36 cellular contexts compared by ENCODE assay signal in the genomic region with DNA sequence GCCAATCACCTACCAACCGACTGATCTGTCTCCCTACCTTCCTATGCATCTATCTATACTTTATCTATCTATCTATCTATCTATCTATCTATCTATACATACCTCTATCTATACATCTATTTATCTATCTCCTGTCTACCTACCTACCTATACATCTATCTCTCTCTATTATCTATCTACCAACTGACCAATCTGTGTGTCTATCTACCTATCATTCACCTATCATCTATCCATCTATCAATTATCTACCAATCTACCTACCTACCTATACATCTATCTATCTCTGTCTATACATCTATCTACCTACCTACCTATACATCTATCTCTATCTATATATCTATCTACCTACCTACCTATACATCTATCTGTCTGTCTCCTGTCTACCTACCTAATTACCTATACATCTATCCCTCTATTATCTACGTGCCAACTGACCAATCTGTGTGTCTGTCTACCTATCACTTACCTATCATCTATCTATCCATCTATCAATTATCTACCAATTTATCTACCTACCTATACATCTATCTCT. TPM values are rescaled to one million over a fixed set of nuclear protein-coding genes. Genes with fewer than 3 reads are reported as not detected.
"Had no signal": no experiment of that assay in that cellular context is flagged by ENCODE, and none has a peak within 500 bp of the region (broad histone marks: within the 10 kb centered on the region; RNA-seq: fewer than 3 reads in every experiment).

No MANE protein-coding gene starts in this region.

- DNase-seq: Kasumi-1, MG63, MM.1S, MV-4-11, NCI-H1092, NCI-H1092 treated with DMSO at 0.1 percent for 48 hours, NCI-H1105, NCI-H1105 treated with DMSO at 0.1 percent for 48 hours, NCI-H1417, NCI-H1417 treated with DMSO at 0.1 percent for 48 hours, NCI-H1436, NCI-H1436 treated with DMSO at 0.1 percent for 48 hours, NCI-H146, NCI-H1694, NCI-H1694 treated with DMSO at 0.1 percent for 48 hours, NCI-H187, NCI-H187 treated with DMSO at 0.1 percent for 48 hours, NCI-H1930, NCI-H2029, NCI-H2029 treated with DMSO at 0.1 percent for 48 hours, NCI-H2081, NCI-H2081 treated with DMSO at 0.1 percent for 48 hours, NCI-H2107, NCI-H2171, NCI-H2171 treated with DMSO at 0.1 percent for 48 hours, NCI-H2227 treated with DMSO at 0.1 percent for 48 hours, NCI-H226, NCI-H345, NCI-H446, NCI-H446 treated with DMSO at 0.1 percent for 48 hours, NCI-H510A, NCI-H510A treated with DMSO at 0.1 percent for 48 hours, NCI-H524, NCI-H524 treated with DMSO at 0.1 percent for 48 hours, NCI-H526 had no signal

- H3K4me3 ChIP-seq: MG63 had no signal

- H3K9me3 ChIP-seq: MG63 had no signal

- H3K27me3 ChIP-seq: MG63 had no signal

- H3K36me3 ChIP-seq: MG63 had no signal

RNA-seq across cellular contexts. Expression of a gene that starts 3.5 kb away (rescaled TPM):
- total RNA-seq: M059J had no signal
